In genomic region chr7:73597978-73598782, GRCh38 we compare ENCODE assay signal across 3 cellular contexts.
TF ChIP-seq lines count a peak whose summit lies in the region.

No MANE protein-coding gene starts in this region.

TF ChIP-seq in GM12891, 5 proteins besides CTCF, POLR2A, EP300 and RAD21:
- TF ChIP-seq PAX5 (IDR thresholded peaks at IDR 0.05; ENCODE audit: insufficient read depth, low read length, severe bottlenecking) (no peak), POU2F2 (IDR thresholded peaks at IDR 0.05; ENCODE audit: low read depth, low read length) (no peak), TAF1 (IDR thresholded peaks at IDR 0.05; ENCODE audit: low read depth, low read length) (no peak), POLR2AphosphoS5 (IDR thresholded peaks at IDR 0.05; ENCODE audit: low read depth, low read length) (no peak), SPI1 (IDR thresholded peaks at IDR 0.05; ENCODE audit: low read depth, low read length) (no peak)

TF ChIP-seq in HEK293, 187 proteins besides CTCF, POLR2A, EP300 and RAD21:
- TF ChIP-seq ZNF423 (tag by site-specific recombination; IDR thresholded peaks at IDR 0.05), result no peak
- TF ChIP-seq ZNF549 (tag by site-specific recombination; IDR thresholded peaks at IDR 0.05), result no peak
- TF ChIP-seq ZNF311 (tag by site-specific recombination; IDR thresholded peaks at IDR 0.05; ENCODE audit: borderline replicate concordance), result no peak
- no peak for TF ChIP-seq KLF9 (tag by site-specific recombination; IDR thresholded peaks at IDR 0.05; ENCODE audit: low read depth)
- TF ChIP-seq ZNF670 (tag by site-specific recombination; IDR thresholded peaks at IDR 0.05; ENCODE audit: low read depth), result no peak
- TF ChIP-seq ZNF707 (tag by site-specific recombination; IDR thresholded peaks at IDR 0.05), result no peak
- no peak for TF ChIP-seq ZNF692 (tag by site-specific recombination; IDR thresholded peaks at IDR 0.05)
- peak; percentile 93 for TF ChIP-seq ZNF366 (tag by site-specific recombination; conservative IDR thresholded peaks at IDR 0.05)
- no peak for TF ChIP-seq ZSCAN16 (tag by site-specific recombination; IDR thresholded peaks at IDR 0.05)
- TF ChIP-seq ZNF433 (tag by site-specific recombination; IDR thresholded peaks at IDR 0.05; ENCODE audit: low read depth), result no peak
- peak; percentile 48 for TF ChIP-seq ZFHX2 (tag by site-specific recombination; conservative IDR thresholded peaks at IDR 0.05)
- no peak for TF ChIP-seq ZNF580 (tag by site-specific recombination; IDR thresholded peaks at IDR 0.05)
- TF ChIP-seq ZBTB10 (tag by site-specific recombination; IDR thresholded peaks at IDR 0.05), result no peak
- no peak for TF ChIP-seq RBAK (tag by site-specific recombination; IDR thresholded peaks at IDR 0.05)
- TF ChIP-seq EGR2 (tag by site-specific recombination; IDR thresholded peaks at IDR 0.05; ENCODE audit: low read depth), result peak; percentile 68
- TF ChIP-seq ZNF548 (tag by site-specific recombination; IDR thresholded peaks at IDR 0.05), result no peak
- no peak for TF ChIP-seq ZBTB26 (tag by site-specific recombination; optimal IDR thresholded peaks at IDR 0.05)
- TF ChIP-seq ZBTB17 (tag by site-specific recombination; IDR thresholded peaks at IDR 0.05), result peak; percentile 86
- TF ChIP-seq ZNF837 (tag by site-specific recombination; IDR thresholded peaks at IDR 0.05), result no peak
- TF ChIP-seq ZNF133 (tag by site-specific recombination; IDR thresholded peaks at IDR 0.05), result no peak
- no peak for TF ChIP-seq ZNF280C (tag by site-specific recombination; IDR thresholded peaks at IDR 0.05)
- TF ChIP-seq ZNF138 (tag by site-specific recombination; IDR thresholded peaks at IDR 0.05; ENCODE audit: borderline replicate concordance), result no peak

TF ChIP-seq in K562, 482 proteins besides CTCF, POLR2A, EP300 and RAD21:
- TF ChIP-seq HBP1 (CRISPR knock-in tag; IDR thresholded peaks at IDR 0.05), result 0 out of 2 replicates have a peak, but pooled peaks have one; percentile 18
- TF ChIP-seq HDAC1 (IDR thresholded peaks at IDR 0.05), result peak in 1 of 2 experiments; percentile 44; a peak in 2 of 4 replicates
- peak; percentile 62 for TF ChIP-seq DACH1 (IDR thresholded peaks at IDR 0.05; ENCODE audit: partially characterized antibody)
- TF ChIP-seq SLC30A9 (CRISPR knock-in tag; IDR thresholded peaks at IDR 0.05), result no peak
- no peak for TF ChIP-seq ZNF696 (CRISPR knock-in tag; conservative IDR thresholded peaks at IDR 0.05)
- TF ChIP-seq ARHGAP35 (IDR thresholded peaks at IDR 0.05; ENCODE audit: partially characterized antibody), result peak; percentile 13
- TF ChIP-seq ZBTB26 (CRISPR knock-in tag; IDR thresholded peaks at IDR 0.05), result peak; percentile 73; the same call in 1 of the 2 replicates
- no peak for TF ChIP-seq BHLHE40 (IDR thresholded peaks at IDR 0.05; ENCODE audit: low read length)
- TF ChIP-seq CEBPG (CRISPR knock-in tag; IDR thresholded peaks at IDR 0.05), result no peak
- TF ChIP-seq CEBPG (tag; conservative IDR thresholded peaks at IDR 0.05 in 1 of 2, IDR thresholded peaks at IDR 0.05 in 1 of 2), result no peak
- 0 out of 4 replicates have a peak, but pooled peaks of 1 of the 2 experiments have one; percentile 33 for TF ChIP-seq MLLT1 (IDR thresholded peaks at IDR 0.05)
- peak; percentile 57; the same call in 1 of the 2 replicates for TF ChIP-seq HLTF (IDR thresholded peaks at IDR 0.05)
- peak; percentile 89 for TF ChIP-seq HMBOX1 (IDR thresholded peaks at IDR 0.05)
- no peak for TF ChIP-seq RBM34 (IDR thresholded peaks at IDR 0.05; ENCODE audit: borderline replicate concordance, insufficient read depth, low read length)
- TF ChIP-seq EHMT2 (IDR thresholded peaks at IDR 0.05), result peak; percentile 78; the same call in 1 of the 2 replicates
- TF ChIP-seq PRDM10 (IDR thresholded peaks at IDR 0.05; ENCODE audit: partially characterized antibody), result peak; percentile 18
- TF ChIP-seq POLR2B (IDR thresholded peaks at IDR 0.05; ENCODE audit: low read depth, partially characterized antibody), result peak; percentile 48
- TF ChIP-seq THRB (CRISPR knock-in tag; conservative IDR thresholded peaks at IDR 0.05), result 0 out of 2 replicates have a peak, but pooled peaks have one; percentile 70
- 0 out of 2 replicates have a peak, but pooled peaks have one; percentile 55 for TF ChIP-seq LARP7 (IDR thresholded peaks at IDR 0.05)
- peak; percentile 68; the same call in 1 of the 2 replicates for TF ChIP-seq OTX1 (CRISPR knock-in tag; IDR thresholded peaks at IDR 0.05)
- TF ChIP-seq SUPT5H (IDR thresholded peaks at IDR 0.05), result 0 out of 2 replicates have a peak, but pooled peaks have one; percentile 31
- peak; percentile 39; the same call in 1 of the 2 replicates for TF ChIP-seq ZNF24 (IDR thresholded peaks at IDR 0.05)
